In genomic region chr11:73317373-73317772, GRCh38 we compare ENCODE assay signal across 13 cellular contexts. TPM values are rescaled to one million over a fixed set of nuclear protein-coding genes. Genes with fewer than 3 reads are reported as not detected.
DNase-seq lines count a peak whose midpoint lies in the region; TF ChIP-seq lines count a peak whose summit lies in the region.
"Had no signal": no experiment of that assay in that cellular context is flagged by ENCODE, and none has a peak within 500 bp of the region (broad histone marks: within the 10 kb centered on the region; RNA-seq: fewer than 3 reads in every experiment).

No MANE protein-coding gene starts in this region.

- no peaks in the 10 kb centered on the region for H3K27me3 ChIP-seq in A673 (replicated peaks; ENCODE audit: insufficient read depth, low read depth, low read length, poor library complexity)
- H3K27me3 ChIP-seq in adipocyte (replicated peaks; ENCODE audit: control insufficient read depth, insufficient read depth, low read length), result no peaks in the 10 kb centered on the region
- H3K27me3 ChIP-seq in right atrium auricular region, result no peaks in the 10 kb centered on the region
- H3K27me3 ChIP-seq in prostate gland (replicated peaks; ENCODE audit: insufficient read depth), result no peaks in the 10 kb centered on the region
- H3K27me3 ChIP-seq: neutrophil had no signal

- H3K27ac ChIP-seq in A673 (ENCODE audit: low read depth, low read length, poor library complexity, severe bottlenecking), result peak overlapping the region; percentile 79
- peak overlapping the region; percentile 95 to 98 for H3K27ac ChIP-seq in right atrium auricular region
- H3K27ac ChIP-seq in prostate gland, result peak overlapping the region; percentile 66 to 68
- H3K27ac ChIP-seq: neutrophil had no signal

- no TSS peak for BruUV-seq in A673 (replicated peaks; lab: Mats Ljungman, UMichigan)

- no peaks in the 10 kb centered on the region for H3K36me3 Mint-ChIP-seq in immature natural killer cell

- peaks cover 15% of the 10 kb centered on the region in 2 donors for H3K4me1 Mint-ChIP-seq in immature natural killer cell

- peak overlapping the region; percentile 43 for H3K9ac ChIP-seq in adipocyte (ENCODE audit: low read length)

- no peaks in the 10 kb centered on the region for H3K9me3 Mint-ChIP-seq in immature natural killer cell
- H3K9me3 Mint-ChIP-seq: activated T-helper 2 cell treated with anti-CD3 and anti-CD28 coated beads, Interferon-gamma antibody, Interleukin-2, Interleukin-4, amounts not matched to agents 10 μg/mL and 5 μg/mL and 100 μg/mL, durations not matched to agents 14 hours and 24 hours and 36 hours had no signal

- WGBS in prostate gland, result 32% methylated on average over 4 of the region's 4 CpGs

- POLR2A ChIA-PET in A673 (lab: Charles Lee; ENCODE audit: low non-redundant PET), result interaction anchor here (0.6 kb wide), 1 partner anchor 1004 kb away, joined by 3 read pairs; no protein-coding TSS in a partner anchor

- H3K4me3 ChIP-seq in A673 (ENCODE audit: low read depth, low read length, poor library complexity, severe bottlenecking) (no peak overlapping the region), adipocyte (ENCODE audit: low read length) (no peak overlapping the region), right atrium auricular region (no peak overlapping the region), prostate gland (no peak overlapping the region)

- no peak overlapping the region for H3K4me3 Mint-ChIP-seq in immature natural killer cell

- TF ChIP-seq CTCF in A673 (conservative IDR thresholded peaks at IDR 0.05; ENCODE audit: low read depth, low read length) (no peak), right atrium auricular region (IDR thresholded peaks at IDR 0.05) (no peak), prostate gland (IDR thresholded peaks at IDR 0.05) (no peak), GM20000 (IDR thresholded peaks at IDR 0.05; ENCODE audit: extremely low read depth, missing control alignments) (no peak)

- TF ChIP-seq POLR2A in prostate gland (IDR thresholded peaks at IDR 0.05), result no peak

- H3K9me3 ChIP-seq in A673 (ENCODE audit: low read depth, low read length, poor library complexity, severe bottlenecking) (no peaks in the 10 kb centered on the region), adipocyte (ENCODE audit: control insufficient read depth, low read length) (no peaks in the 10 kb centered on the region), right atrium auricular region (no peaks in the 10 kb centered on the region), prostate gland (no peaks in the 10 kb centered on the region)
- H3K9me3 ChIP-seq: neutrophil had no signal

- peak overlapping the region in 1 of 6 donors; percentile 30 for H3K27ac Mint-ChIP-seq in immature natural killer cell
- H3K27ac Mint-ChIP-seq: activated T-helper 2 cell treated with anti-CD3 and anti-CD28 coated beads, Interferon-gamma antibody, Interleukin-2, Interleukin-4, amounts not matched to agents 10 μg/mL and 5 μg/mL and 100 μg/mL, durations not matched to agents 14 hours and 24 hours and 36 hours had no signal

- H3K4me1 ChIP-seq in A673 (ENCODE audit: insufficient read depth, low read length, poor library complexity, severe bottlenecking) (peaks cover 77% of the 10 kb centered on the region), adipocyte (ENCODE audit: control insufficient read depth, insufficient read depth, low read length) (peaks cover 83% of the 10 kb centered on the region), right atrium auricular region (peaks cover 0 to 99% of the 10 kb centered on the region in 2 donors), prostate gland (replicated peaks) (no peaks in the 10 kb centered on the region)

- no peaks in the 10 kb centered on the region for H3K36me3 ChIP-seq in A673 (ENCODE audit: insufficient read depth, low read length, poor library complexity, severe bottlenecking)
- no peaks in the 10 kb centered on the region for H3K36me3 ChIP-seq in adipocyte (ENCODE audit: control insufficient read depth, insufficient read depth, low read length, severe bottlenecking)
- H3K36me3 ChIP-seq in right atrium auricular region, result no peaks in the 10 kb centered on the region
- H3K36me3 ChIP-seq in prostate gland, result no peaks in the 10 kb centered on the region
- H3K36me3 ChIP-seq: neutrophil had no signal

- intact Hi-C loops in A673 (cut with micrococcal nuclease; ENCODE audit: unreplicated experiment), result no loop called here
- intact Hi-C loops in prostate gland (cut with DNase I), result no loop called here

- H3K27me3 Mint-ChIP-seq in immature natural killer cell (ENCODE audit: low read depth in 3 of 3), result peaks cover 2 to 6% (median 3%) of the 10 kb centered on the region in 3 donors

- CTCF ChIA-PET in A673 (lab: Charles Lee), result interaction anchor here (0.6 to 1.7 kb wide), 2 partner anchors 10 to 18 kb away, joined by 4 read pairs; no protein-coding TSS in a partner anchor

- peak; percentile 67 for DNase-seq in A673 (ENCODE audit: low spot score)
- DNase-seq in adipocyte (ENCODE audit: low read depth), result no peak
- DNase-seq in right atrium auricular region (ENCODE audit: low spot score), result no peak
- peak; percentile 40 for DNase-seq in prostate gland (ENCODE audit: low spot score)
- DNase-seq in AG08396 (ENCODE audit: low spot score), result no peak
- no peak for DNase-seq in immature natural killer cell
- DNase-seq in AML-193 (lab: John Stamatoyannopoulos, UW), result no peak
- DNase-seq in GM20000 (ENCODE audit: low spot score), result no peak
- DNase-seq: ACHN, NCI-H1105 treated with DMSO at 0.1 percent for 48 hours, PC-3 had no signal

RNA-seq across cellular contexts. Expression of gene ARHGEF17, which starts 9.3 kb away (rescaled TPM):
- total RNA-seq in A673 (2021) (24.0 and 32.0 TPM in 2 replicates), right atrium auricular region (10 to 100 TPM; 41.6 to 59.9 TPM), prostate gland (10 to 100 TPM; 34.0 to 66.9 TPM)
- not detected for polyA plus RNA-seq in immature natural killer cell

RNA-seq across cellular contexts. Expression of gene P2RY6, which starts 45.2 kb away (rescaled TPM):
- total RNA-seq in A673 (2021) (0.43 TPM in 1 of 2 replicates, not detected in the other), right atrium auricular region (1 to 10 TPM in 1 of 2 donors, under 1 TPM in 1; 0.19 to 1.9 TPM), prostate gland (1 to 10 TPM in 1 of 2 donors, under 1 TPM in 1; 0.64 to 3.5 TPM)
- polyA plus RNA-seq in immature natural killer cell, result 1 to 10 TPM in 1 of 3 donors, not detected in 2; 3.0 TPM
- total RNA-seq: activated T-helper 2 cell treated with anti-CD3 and anti-CD28 coated beads, Interferon-gamma antibody, Interleukin-2, Interleukin-4, amounts not matched to agents 10 μg/mL and 5 μg/mL and 100 μg/mL, durations not matched to agents 14 hours and 24 hours and 36 hours had no signal

RNA-seq across cellular contexts. Expression of gene RELT, which starts 58.8 kb away (rescaled TPM):
- total RNA-seq in A673 (2021) (16.2 and 20.9 TPM in 2 replicates), right atrium auricular region (1 to 10 TPM; 2.0 to 7.0 TPM), prostate gland (10 to 100 TPM in 1 of 2 donors, under 1 TPM in 1; 0.96 to 10.3 TPM)
- polyA plus RNA-seq in immature natural killer cell, result 1 to 10 TPM; 2.8 to 5.4 (median 3.6) TPM

Comparison
In these comparisons a context has a peak if more than half of its experiments do, and no peak if none do; other contexts are left out.
1. DNase-seq: peak in A673 (single experiment) and prostate gland (single experiment); none in adipocyte (single experiment), right atrium auricular region (single experiment), AG08396 (single experiment), immature natural killer cell (0 of 3), AML-193 (0 of 2) and GM20000 (single experiment).
2. Peak in every context shown above with its lines, with median percentiles within 50 percentile points of each other: H3K27ac ChIP-seq.